1 cellular context compared by ENCODE assay signal in the genomic region with DNA sequence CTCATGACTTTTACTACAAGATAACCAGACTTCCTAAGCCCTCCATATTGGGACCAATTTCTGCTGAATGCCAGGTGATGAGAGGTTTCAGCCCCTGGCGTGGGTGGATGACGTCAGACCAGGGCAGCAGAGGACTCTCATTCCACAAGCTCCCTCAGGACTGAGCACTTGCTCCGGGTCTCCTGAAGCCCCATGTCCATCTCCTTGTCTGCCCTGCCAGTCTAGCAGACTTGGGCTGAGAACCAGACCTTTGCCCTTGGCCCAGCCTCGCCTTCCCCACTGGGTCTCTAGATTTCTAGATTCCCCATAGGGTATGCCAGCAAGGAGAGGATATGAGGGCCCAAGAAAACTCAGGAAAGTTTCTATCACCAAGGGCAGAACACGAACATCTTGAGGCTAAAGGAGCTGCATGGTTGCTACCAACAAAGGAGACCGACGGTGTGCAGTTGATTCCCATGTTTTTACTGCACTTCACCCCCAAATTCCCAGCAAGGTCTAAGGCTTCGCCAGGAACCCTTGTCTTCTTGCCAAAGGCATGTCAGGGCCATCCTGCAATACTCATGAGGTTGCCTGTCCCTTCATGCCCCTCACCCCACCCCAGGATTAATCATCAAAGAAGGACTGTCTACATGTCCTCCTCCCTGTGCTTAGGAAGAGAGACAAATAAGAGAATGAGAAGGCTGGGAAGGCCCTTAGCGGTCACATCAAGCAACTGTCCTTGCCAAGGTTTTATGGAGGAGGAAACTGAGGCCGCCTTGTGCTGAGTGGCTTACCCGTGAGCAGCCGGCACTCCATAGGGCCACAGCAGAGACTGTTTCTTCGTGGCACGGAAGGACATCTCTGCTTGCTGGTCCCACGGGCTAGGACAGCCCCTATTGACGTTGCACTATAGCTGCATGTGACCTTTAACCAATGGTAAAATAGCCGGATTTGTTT.
TF ChIP-seq lines count a peak whose summit lies in the region.

No MANE protein-coding gene starts in this region.

TF ChIP-seq in HepG2, 621 proteins besides CTCF, POLR2A, EP300 and RAD21 (continued from another document):
- no peak for TF ChIP-seq GFI1 (CRISPR knock-in tag; IDR thresholded peaks at IDR 0.05; ENCODE audit: borderline replicate concordance)
